In genomic region chr11:67516806-67517205, GRCh38 we compare ENCODE assay signal across 38 cellular contexts. TPM values are rescaled to one million over a fixed set of nuclear protein-coding genes. Genes with fewer than 3 reads are reported as not detected.
"Had no signal": no experiment of that assay in that cellular context is flagged by ENCODE, and none has a peak within 500 bp of the region (broad histone marks: within the 10 kb centered on the region; RNA-seq: fewer than 3 reads in every experiment).

No MANE protein-coding gene starts in this region.

- H3K4me1 ChIP-seq: esophagus squamous epithelium, gastroesophageal sphincter, heart right ventricle had no signal

- H3K4me1 Mint-ChIP-seq: activated CD4-positive, alpha-beta memory T cell treated with anti-CD3 and anti-CD28 coated beads, Interleukin-2, amount 10 ng/mL, durations not matched to agents 7 days and 5 days; activated CD4-positive, alpha-beta T cell treated with anti-CD3 and anti-CD28 coated beads, Interleukin-2, amount 10 ng/mL, durations not matched to agents 7 days and 5 days; central memory CD8-positive, alpha-beta T cell had no signal

- DNase-seq: activated CD4-positive, alpha-beta memory T cell treated with anti-CD3 and anti-CD28 coated beads, Interleukin-2, amount 10 ng/mL, durations not matched to agents 7 days and 5 days; activated CD4-positive, alpha-beta T cell treated with anti-CD3 and anti-CD28 coated beads for 1 hour; activated CD4-positive, alpha-beta T cell treated with anti-CD3 and anti-CD28 coated beads for 4 hours; activated CD4-positive, alpha-beta T cell treated with anti-CD3 and anti-CD28 coated beads, Interleukin-2, amount 10 ng/mL, durations not matched to agents 7 days and 5 days; activated CD4-positive, alpha-beta T cell treated with anti-CD3 and anti-CD28 coated beads, Interleukin-2, amount 50 U/mL, for 4 hours; activated CD4-positive, CD25-positive, alpha-beta regulatory T cell; activated CD8-positive, alpha-beta memory T cell treated with anti-CD3 and anti-CD28 coated beads, Interleukin-2, amount 50 U/mL, for 48 hours; activated gamma-delta T cell; activated naive CD4-positive, alpha-beta T cell; activated naive CD4-positive, alpha-beta T cell treated with anti-CD3 and anti-CD28 coated beads, Interleukin-2, amount 50 U/mL, for 16 hours; activated T-cell treated with anti-CD3 and anti-CD28 coated beads for 4 hours; activated T-cell treated with anti-CD3 and anti-CD28 coated beads, Interleukin-2, amount 50 U/mL, for 24 hours; activated T-cell treated with anti-CD3 and anti-CD28 coated beads, Interleukin-2, amount 50 U/mL, for 72 hours; amniotic stem cell; anterior cingulate cortex; brain microvascular endothelial cell; effector CD8-positive, alpha-beta T cell; esophagus squamous epithelium; foreskin melanocyte; heart right ventricle; T-helper 2 cell had no signal

- FAIRE-seq: astrocyte, endometrium, endothelial cell of umbilical vein had no signal

- H3K4me3 ChIP-seq: esophagus squamous epithelium, gastroesophageal sphincter, heart right ventricle had no signal

- ATAC-seq: activated T-cell treated with anti-CD3 and anti-CD28 coated beads, Interleukin-2, amount 50 U/mL, for 72 hours; gastroesophageal sphincter; heart right ventricle had no signal

- H3K27ac Mint-ChIP-seq: activated CD4-positive, alpha-beta memory T cell treated with anti-CD3 and anti-CD28 coated beads, Interleukin-2, amount 10 ng/mL, durations not matched to agents 7 days and 5 days; activated CD4-positive, alpha-beta T cell treated with anti-CD3 and anti-CD28 coated beads, Interleukin-2, amount 10 ng/mL, durations not matched to agents 7 days and 5 days; activated naive CD8-positive, alpha-beta T cell; activated T-cell treated with anti-CD3 and anti-CD28 coated beads, Interleukin-2, amount 50 U/mL, for 24 hours; activated T-cell treated with anti-CD3 and anti-CD28 coated beads, Interleukin-2, amount 50 U/mL, for 72 hours had no signal

- H3K36me3 Mint-ChIP-seq: activated naive CD8-positive, alpha-beta T cell had no signal

- H3K36me3 ChIP-seq: brain microvascular endothelial cell, esophagus squamous epithelium, gastroesophageal sphincter, heart right ventricle had no signal

- H3K9me3 Mint-ChIP-seq: activated CD4-positive, alpha-beta memory T cell treated with anti-CD3 and anti-CD28 coated beads, Interleukin-2, amount 10 ng/mL, durations not matched to agents 7 days and 5 days; activated CD4-positive, alpha-beta T cell treated with anti-CD3 and anti-CD28 coated beads, Interleukin-2, amount 10 ng/mL, durations not matched to agents 7 days and 5 days; activated T-cell treated with anti-CD3 and anti-CD28 coated beads, Interleukin-2, amount 50 U/mL, for 24 hours; activated T-cell treated with anti-CD3 and anti-CD28 coated beads, Interleukin-2, amount 50 U/mL, for 72 hours; central memory CD8-positive, alpha-beta T cell had no signal

- H3K27me3 ChIP-seq: brain microvascular endothelial cell had no signal

- H3K4me3 Mint-ChIP-seq: activated CD4-positive, alpha-beta memory T cell treated with anti-CD3 and anti-CD28 coated beads, Interleukin-2, amount 10 ng/mL, durations not matched to agents 7 days and 5 days; activated CD4-positive, alpha-beta T cell treated with anti-CD3 and anti-CD28 coated beads, Interleukin-2, amount 10 ng/mL, durations not matched to agents 7 days and 5 days; activated naive CD8-positive, alpha-beta T cell; activated T-cell treated with anti-CD3 and anti-CD28 coated beads, Interleukin-2, amount 50 U/mL, for 24 hours; activated T-cell treated with anti-CD3 and anti-CD28 coated beads, Interleukin-2, amount 50 U/mL, for 72 hours; central memory CD8-positive, alpha-beta T cell had no signal

- H3K9me3 ChIP-seq: esophagus squamous epithelium, gastroesophageal sphincter, heart right ventricle had no signal

- H3K27ac ChIP-seq: brain microvascular endothelial cell, epithelial cell of prostate, esophagus squamous epithelium, gastroesophageal sphincter, heart right ventricle had no signal

RNA-seq across cellular contexts. Expression of gene CABP2, which starts 6.4 kb away (rescaled TPM):
- total RNA-seq: activated CD4-positive, alpha-beta memory T cell treated with anti-CD3 and anti-CD28 coated beads, Interleukin-2, amount 10 ng/mL, durations not matched to agents 7 days and 5 days; activated CD4-positive, alpha-beta T cell treated with anti-CD3 and anti-CD28 coated beads, Interleukin-2, amount 10 ng/mL, durations not matched to agents 7 days and 5 days; activated T-cell treated with anti-CD3 and anti-CD28 coated beads, Interleukin-2, amount 50 U/mL, for 72 hours; astrocyte; bronchial epithelial cell; cardiac septum; cerebellum; dermis microvascular lymphatic vessel endothelial cell; endothelial cell of umbilical vein; esophagus squamous epithelium; fibroblast of lung; fibroblast of villous mesenchyme; gastroesophageal sphincter; glomerular endothelial cell; heart right ventricle; T-helper 1 cell treated with Interleukin-12 subunit alpha and Interleukin-12 subunit beta and Interleukin-4 antibody, amounts not matched to agents 30 ng/mL and 1 ng/mL, for 36 hours had no signal
- polyA plus RNA-seq: adipose tissue, endothelial cell of umbilical vein, esophagus, fibroblast of lung, heart right ventricle had no signal
